Comparison of ENCODE assay signal across 1 cellular context in genomic region chr19:48964205-48965032, GRCh38.
TF ChIP-seq lines count a peak whose summit lies in the region.

No MANE protein-coding gene starts in this region.

TF ChIP-seq in K562, 482 proteins besides CTCF, POLR2A, EP300 and RAD21 (continues in another document):
- TF ChIP-seq PHB (CRISPR knock-in tag; IDR thresholded peaks at IDR 0.05) (0 out of 2 replicates have a peak, but pooled peaks have one; percentile 1), ZEB2 (IDR thresholded peaks at IDR 0.05) (peak; percentile 48; the same call in 1 of the 2 replicates), FOXP1 (CRISPR knock-in tag; IDR thresholded peaks at IDR 0.05) (no peak; the same call in 1 of the 2 replicates), ZNF583 (CRISPR knock-in tag; IDR thresholded peaks at IDR 0.05) (no peak), CHD2 (IDR thresholded peaks at IDR 0.05; ENCODE audit: low read depth, low read length) (no peak), ZNF175 (CRISPR knock-in tag; IDR thresholded peaks at IDR 0.05; ENCODE audit: low read depth) (no peak), ATF1 (CRISPR knock-in tag; IDR thresholded peaks at IDR 0.05) (no peak), ATF1 (tag; IDR thresholded peaks at IDR 0.05) (no peak), CREBBP (IDR thresholded peaks at IDR 0.05; ENCODE audit: low read depth, low read length) (no peak), CBFB (CRISPR knock-in tag; IDR thresholded peaks at IDR 0.05) (no peak), FOXM1 (IDR thresholded peaks at IDR 0.05; ENCODE audit: low read depth) (no peak), FOXM1 (CRISPR knock-in tag; IDR thresholded peaks at IDR 0.05; ENCODE audit: low read depth) (no peak; the same call in 1 of the 2 replicates), HNRNPUL1 (IDR thresholded peaks at IDR 0.05; ENCODE audit: low read length) (no peak), TAF9B (IDR thresholded peaks at IDR 0.05; ENCODE audit: partially characterized antibody) (no peak), STAT5B (CRISPR knock-in tag; IDR thresholded peaks at IDR 0.05) (no peak), HMG20B (CRISPR knock-in tag; IDR thresholded peaks at IDR 0.05) (no peak), ZNF395 (CRISPR knock-in tag; IDR thresholded peaks at IDR 0.05) (no peak; the same call in 1 of the 2 replicates), TCFL5 (CRISPR knock-in tag; conservative IDR thresholded peaks at IDR 0.05) (no peak; the same call in 1 of the 2 replicates), JUNB (CRISPR knock-in tag; conservative IDR thresholded peaks at IDR 0.05) (no peak), ERF (CRISPR knock-in tag; IDR thresholded peaks at IDR 0.05) (no peak), KAT8 (IDR thresholded peaks at IDR 0.05; ENCODE audit: low read depth) (no peak), ZNF282 (CRISPR knock-in tag; IDR thresholded peaks at IDR 0.05) (no peak), ZNF354B (CRISPR knock-in tag; IDR thresholded peaks at IDR 0.05) (no peak), PURB (CRISPR knock-in tag; IDR thresholded peaks at IDR 0.05; ENCODE audit: low read depth) (no peak), CHD1 (IDR thresholded peaks at IDR 0.05; ENCODE audit: low read length) (peak; percentile 91), CBX1 (IDR thresholded peaks at IDR 0.05; ENCODE audit: low read depth) (no peak), CHD4 (IDR thresholded peaks at IDR 0.05; ENCODE audit: insufficient read depth, insufficient replicate concordance, low read depth, low read length, poor library complexity, severe bottlenecking) (no peak), SAFB2 (IDR thresholded peaks at IDR 0.05; ENCODE audit: borderline replicate concordance, low read depth, low read length, severe bottlenecking) (no peak), ELF2 (CRISPR knock-in tag; IDR thresholded peaks at IDR 0.05) (no peak), HES1 (IDR thresholded peaks at IDR 0.05; ENCODE audit: low read depth) (no peak), RHOXF2B (CRISPR knock-in tag; conservative IDR thresholded peaks at IDR 0.05) (no peak), CAMTA2 (CRISPR knock-in tag; conservative IDR thresholded peaks at IDR 0.05) (no peak), THRB (CRISPR knock-in tag; conservative IDR thresholded peaks at IDR 0.05) (no peak), RUNX1 (IDR thresholded peaks at IDR 0.05; ENCODE audit: low read depth) (no peak), ZKSCAN1 (IDR thresholded peaks at IDR 0.05; ENCODE audit: low read depth, low read length) (no peak), SNRNP70 (optimal IDR thresholded peaks at IDR 0.05; ENCODE audit: low read depth, low read length) (no peak), BRD9 (IDR thresholded peaks at IDR 0.05; ENCODE audit: low read depth, partially characterized antibody) (peak; percentile 89), ELF4 (CRISPR knock-in tag; IDR thresholded peaks at IDR 0.05) (no peak), ZNF431 (CRISPR knock-in tag; IDR thresholded peaks at IDR 0.05) (no peak; the same call in 1 of the 2 replicates), MTA3 (IDR thresholded peaks at IDR 0.05; ENCODE audit: borderline replicate concordance) (no peak; the same call in 1 of the 2 replicates), L3MBTL2 (IDR thresholded peaks at IDR 0.05) (peak; percentile 53), KLF13 (tag; IDR thresholded peaks at IDR 0.05; ENCODE audit: borderline replicate concordance, low read depth) (0 out of 2 replicates have a peak, but pooled peaks have one; percentile 23), SMARCE1 (IDR thresholded peaks at IDR 0.05) (peak; percentile 12; the same call in 1 of the 2 replicates), HMG20A (CRISPR knock-in tag; conservative IDR thresholded peaks at IDR 0.05) (no peak), ZFPM2 (CRISPR knock-in tag; IDR thresholded peaks at IDR 0.05) (no peak), YY1 (IDR thresholded peaks at IDR 0.05; ENCODE audit: borderline replicate concordance in 1 of 3, control insufficient read depth in 1 of 3, extremely low read depth in 1 of 3, insufficient read depth in 3 of 3, insufficient read length in 1 of 3, insufficient replicate concordance in 2 of 3, low read depth in 1 of 3, low read length in 2 of 3) (no peak), ZNF76 (CRISPR knock-in tag; IDR thresholded peaks at IDR 0.05; ENCODE audit: borderline replicate concordance) (no peak), KDM5B (IDR thresholded peaks at IDR 0.05; ENCODE audit: insufficient replicate concordance, low read depth, low read length) (peak; percentile 26), STAT5A (IDR thresholded peaks at IDR 0.05; ENCODE audit: borderline replicate concordance, low read length) (no peak), MBD1 (CRISPR knock-in tag; IDR thresholded peaks at IDR 0.05) (no peak), RNF2 (IDR thresholded peaks at IDR 0.05) (no peak), HEY1 (CRISPR knock-in tag; IDR thresholded peaks at IDR 0.05; ENCODE audit: borderline replicate concordance) (no peak), MAX (CRISPR knock-in tag; IDR thresholded peaks at IDR 0.05) (no peak; the same call in none of the 2 replicates), NCOA6 (IDR thresholded peaks at IDR 0.05) (no peak), SMAD4 (CRISPR knock-in tag; conservative IDR thresholded peaks at IDR 0.05) (no peak), NONO (IDR thresholded peaks at IDR 0.05; ENCODE audit: low read depth in 2 of 2, low read length in 1 of 2) (no peak), GABPA (tag; conservative IDR thresholded peaks at IDR 0.05; ENCODE audit: low read depth) (no peak), POLR2G (IDR thresholded peaks at IDR 0.05; ENCODE audit: low read depth, low read length) (no peak)
- TF ChIP-seq, protein P1, sequence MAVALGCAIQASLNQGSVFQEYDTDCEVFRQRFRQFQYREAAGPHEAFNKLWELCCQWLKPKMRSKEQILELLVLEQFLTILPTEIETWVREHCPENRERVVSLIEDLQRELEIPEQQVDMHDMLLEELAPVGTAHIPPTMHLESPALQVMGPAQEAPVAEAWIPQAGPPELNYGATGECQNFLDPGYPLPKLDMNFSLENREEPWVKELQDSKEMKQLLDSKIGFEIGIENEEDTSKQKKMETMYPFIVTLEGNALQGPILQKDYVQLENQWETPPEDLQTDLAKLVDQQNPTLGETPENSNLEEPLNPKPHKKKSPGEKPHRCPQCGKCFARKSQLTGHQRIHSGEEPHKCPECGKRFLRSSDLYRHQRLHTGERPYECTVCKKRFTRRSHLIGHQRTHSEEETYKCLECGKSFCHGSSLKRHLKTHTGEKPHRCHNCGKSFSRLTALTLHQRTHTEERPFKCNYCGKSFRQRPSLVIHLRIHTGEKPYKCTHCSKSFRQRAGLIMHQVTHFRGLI (CRISPR knock-in tag; IDR thresholded peaks at IDR 0.05) = no peak
- TF ChIP-seq, protein P2, sequence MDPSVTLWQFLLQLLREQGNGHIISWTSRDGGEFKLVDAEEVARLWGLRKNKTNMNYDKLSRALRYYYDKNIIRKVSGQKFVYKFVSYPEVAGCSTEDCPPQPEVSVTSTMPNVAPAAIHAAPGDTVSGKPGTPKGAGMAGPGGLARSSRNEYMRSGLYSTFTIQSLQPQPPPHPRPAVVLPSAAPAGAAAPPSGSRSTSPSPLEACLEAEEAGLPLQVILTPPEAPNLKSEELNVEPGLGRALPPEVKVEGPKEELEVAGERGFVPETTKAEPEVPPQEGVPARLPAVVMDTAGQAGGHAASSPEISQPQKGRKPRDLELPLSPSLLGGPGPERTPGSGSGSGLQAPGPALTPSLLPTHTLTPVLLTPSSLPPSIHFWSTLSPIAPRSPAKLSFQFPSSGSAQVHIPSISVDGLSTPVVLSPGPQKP (CRISPR knock-in tag; IDR thresholded peaks at IDR 0.05) = no peak
- TF ChIP-seq, protein P3, sequence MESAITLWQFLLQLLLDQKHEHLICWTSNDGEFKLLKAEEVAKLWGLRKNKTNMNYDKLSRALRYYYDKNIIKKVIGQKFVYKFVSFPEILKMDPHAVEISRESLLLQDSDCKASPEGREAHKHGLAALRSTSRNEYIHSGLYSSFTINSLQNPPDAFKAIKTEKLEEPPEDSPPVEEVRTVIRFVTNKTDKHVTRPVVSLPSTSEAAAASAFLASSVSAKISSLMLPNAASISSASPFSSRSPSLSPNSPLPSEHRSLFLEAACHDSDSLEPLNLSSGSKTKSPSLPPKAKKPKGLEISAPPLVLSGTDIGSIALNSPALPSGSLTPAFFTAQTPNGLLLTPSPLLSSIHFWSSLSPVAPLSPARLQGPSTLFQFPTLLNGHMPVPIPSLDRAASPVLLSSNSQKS (CRISPR knock-in tag; IDR thresholded peaks at IDR 0.05) = no peak
- TF ChIP-seq, protein P4, sequence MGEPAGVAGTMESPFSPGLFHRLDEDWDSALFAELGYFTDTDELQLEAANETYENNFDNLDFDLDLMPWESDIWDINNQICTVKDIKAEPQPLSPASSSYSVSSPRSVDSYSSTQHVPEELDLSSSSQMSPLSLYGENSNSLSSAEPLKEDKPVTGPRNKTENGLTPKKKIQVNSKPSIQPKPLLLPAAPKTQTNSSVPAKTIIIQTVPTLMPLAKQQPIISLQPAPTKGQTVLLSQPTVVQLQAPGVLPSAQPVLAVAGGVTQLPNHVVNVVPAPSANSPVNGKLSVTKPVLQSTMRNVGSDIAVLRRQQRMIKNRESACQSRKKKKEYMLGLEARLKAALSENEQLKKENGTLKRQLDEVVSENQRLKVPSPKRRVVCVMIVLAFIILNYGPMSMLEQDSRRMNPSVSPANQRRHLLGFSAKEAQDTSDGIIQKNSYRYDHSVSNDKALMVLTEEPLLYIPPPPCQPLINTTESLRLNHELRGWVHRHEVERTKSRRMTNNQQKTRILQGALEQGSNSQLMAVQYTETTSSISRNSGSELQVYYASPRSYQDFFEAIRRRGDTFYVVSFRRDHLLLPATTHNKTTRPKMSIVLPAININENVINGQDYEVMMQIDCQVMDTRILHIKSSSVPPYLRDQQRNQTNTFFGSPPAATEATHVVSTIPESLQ (CRISPR knock-in tag; IDR thresholded peaks at IDR 0.05) = no peak
- TF ChIP-seq, protein P5, sequence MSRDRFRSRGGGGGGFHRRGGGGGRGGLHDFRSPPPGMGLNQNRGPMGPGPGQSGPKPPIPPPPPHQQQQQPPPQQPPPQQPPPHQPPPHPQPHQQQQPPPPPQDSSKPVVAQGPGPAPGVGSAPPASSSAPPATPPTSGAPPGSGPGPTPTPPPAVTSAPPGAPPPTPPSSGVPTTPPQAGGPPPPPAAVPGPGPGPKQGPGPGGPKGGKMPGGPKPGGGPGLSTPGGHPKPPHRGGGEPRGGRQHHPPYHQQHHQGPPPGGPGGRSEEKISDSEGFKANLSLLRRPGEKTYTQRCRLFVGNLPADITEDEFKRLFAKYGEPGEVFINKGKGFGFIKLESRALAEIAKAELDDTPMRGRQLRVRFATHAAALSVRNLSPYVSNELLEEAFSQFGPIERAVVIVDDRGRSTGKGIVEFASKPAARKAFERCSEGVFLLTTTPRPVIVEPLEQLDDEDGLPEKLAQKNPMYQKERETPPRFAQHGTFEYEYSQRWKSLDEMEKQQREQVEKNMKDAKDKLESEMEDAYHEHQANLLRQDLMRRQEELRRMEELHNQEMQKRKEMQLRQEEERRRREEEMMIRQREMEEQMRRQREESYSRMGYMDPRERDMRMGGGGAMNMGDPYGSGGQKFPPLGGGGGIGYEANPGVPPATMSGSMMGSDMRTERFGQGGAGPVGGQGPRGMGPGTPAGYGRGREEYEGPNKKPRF (IDR thresholded peaks at IDR 0.05; ENCODE audit: low read depth, low read length) = no peak
- TF ChIP-seq, protein P6, sequence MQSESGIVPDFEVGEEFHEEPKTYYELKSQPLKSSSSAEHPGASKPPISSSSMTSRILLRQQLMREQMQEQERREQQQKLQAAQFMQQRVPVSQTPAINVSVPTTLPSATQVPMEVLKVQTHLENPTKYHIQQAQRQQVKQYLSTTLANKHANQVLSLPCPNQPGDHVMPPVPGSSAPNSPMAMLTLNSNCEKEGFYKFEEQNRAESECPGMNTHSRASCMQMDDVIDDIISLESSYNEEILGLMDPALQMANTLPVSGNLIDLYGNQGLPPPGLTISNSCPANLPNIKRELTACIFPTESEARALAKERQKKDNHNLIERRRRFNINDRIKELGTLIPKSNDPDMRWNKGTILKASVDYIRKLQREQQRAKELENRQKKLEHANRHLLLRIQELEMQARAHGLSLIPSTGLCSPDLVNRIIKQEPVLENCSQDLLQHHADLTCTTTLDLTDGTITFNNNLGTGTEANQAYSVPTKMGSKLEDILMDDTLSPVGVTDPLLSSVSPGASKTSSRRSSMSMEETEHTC (IDR thresholded peaks at IDR 0.05) = no peak
